In genomic region chr1:39571178-39571483, GRCh38 we compare ENCODE assay signal across 26 cellular contexts.
"Had no signal": no experiment of that assay in that cellular context is flagged by ENCODE, and none has a peak within 500 bp of the region (broad histone marks: within the 10 kb centered on the region; RNA-seq: fewer than 3 reads in every experiment).

No MANE protein-coding gene starts in this region.

- H3K27me3 ChIP-seq: SJCRH30 had no signal

- H3K4me2 ChIP-seq: SK-N-SH had no signal

- H3K9ac ChIP-seq: SK-N-SH had no signal

- FAIRE-seq: bronchial epithelial cell had no signal

- H3K27ac ChIP-seq: SJCRH30 had no signal

- DNase-seq: activated CD4-positive, alpha-beta T cell treated with anti-CD3 and anti-CD28 coated beads for 4 hours; activated CD8-positive, alpha-beta memory T cell treated with anti-CD3 and anti-CD28 coated beads, Interleukin-2, amount 50 U/mL, for 4 hours; activated CD8-positive, alpha-beta T cell treated with anti-CD3 and anti-CD28 coated beads for 36 hours; activated effector memory CD4-positive, alpha-beta T cell treated with anti-CD3 and anti-CD28 coated beads, Interleukin-2, amount 50 U/mL, for 16 hours; activated naive CD4-positive, alpha-beta T cell treated with Interleukin-2 at 50 U/mL for 16 hours; activated T-cell treated with anti-CD3 and anti-CD28 coated beads, Interleukin-2, amount 50 U/mL, for 1 hour; anterior cingulate cortex; central memory CD4-positive, alpha-beta T cell; NCI-H1048; NCI-H146; NCI-H1930; NCI-H2171; NCI-H2227 treated with DMSO at 0.1 percent for 48 hours; NCI-H510A; NCI-H526 treated with DMSO at 0.1 percent for 48 hours; NCI-H82; NK-92 treated with Interleukin-12 subunit alpha and Interleukin-12 subunit beta, amount 100 ng/mL, for 24 hours; OCI-M1; RPMI8226; SJCRH30; SK-N-SH had no signal

- ATAC-seq: activated CD4-positive, CD25-positive, alpha-beta regulatory T cell treated with anti-CD3 and anti-CD28 coated beads, Interleukin-2, amount 50 U/mL, for 24 hours; activated CD8-positive, alpha-beta T cell treated with anti-CD3 and anti-CD28 coated beads for 36 hours; activated naive CD4-positive, alpha-beta T cell treated with anti-CD3 and anti-CD28 coated beads, Interleukin-2, amount 50 U/mL, for 72 hours; Panc1; Right ventricle myocardium inferior had no signal

- H3K4me3 ChIP-seq: SJCRH30 had no signal

- H3K9me3 ChIP-seq: SJCRH30, SK-N-SH had no signal
